8 cellular contexts compared by ENCODE assay signal in the genomic region with DNA sequence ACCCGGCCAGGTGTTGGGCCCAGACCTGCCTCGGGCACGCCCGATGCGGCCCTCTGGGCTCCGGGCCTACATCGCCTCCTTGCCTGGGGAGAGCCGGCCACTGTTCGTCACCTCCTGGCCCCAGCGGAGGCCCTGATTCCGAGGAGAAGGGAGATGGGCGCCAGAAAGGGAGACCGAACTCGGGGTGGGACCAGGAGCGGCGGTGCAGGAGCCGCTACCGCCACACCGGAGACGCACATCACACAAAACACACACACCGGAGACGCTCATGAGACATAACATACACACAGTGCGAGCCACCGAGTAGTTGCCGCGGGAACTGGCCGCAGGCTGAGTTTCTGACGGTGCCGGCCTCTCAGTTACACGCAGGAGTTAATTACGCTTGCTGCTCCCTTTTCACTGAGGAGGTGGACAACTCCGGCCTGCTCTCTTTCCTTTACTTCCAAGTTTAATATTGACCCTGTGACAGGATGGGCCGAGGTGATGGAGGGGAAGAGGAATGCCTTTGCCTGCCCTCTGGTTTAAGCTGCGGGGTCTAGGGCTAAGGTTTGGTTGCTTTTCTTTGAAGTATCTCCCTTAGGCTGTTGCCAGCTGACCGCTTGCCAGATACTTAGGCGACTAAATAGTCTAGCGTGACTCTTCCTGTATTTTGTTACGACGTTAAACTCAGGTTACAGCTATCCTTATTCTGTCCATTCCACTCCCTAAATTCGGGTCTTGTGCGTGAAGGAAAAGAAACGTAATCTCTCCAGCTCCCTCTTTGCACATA. TPM values are rescaled to one million over a fixed set of nuclear protein-coding genes. Genes with fewer than 3 reads are reported as not detected.
DNase-seq lines count a peak whose midpoint lies in the region; ATAC-seq, FAIRE-seq and TF ChIP-seq lines count a peak whose summit lies in the region.

No MANE protein-coding gene starts in this region.

- peak overlapping the region; percentile 97 for H2BK5ac ChIP-seq in H1 (ENCODE audit: low read depth, low read length)
- H2BK5ac ChIP-seq in mesenchymal stem cell (ENCODE audit: low read depth, low read length, poor library complexity, severe bottlenecking) = peak overlapping the region; percentile 90

- peak overlapping the region; percentile 86 to 87 for H3K4me2 ChIP-seq in H1 (ENCODE audit: insufficient read depth in 1 of 2, low read depth in 2 of 2, low read length in 2 of 2)
- H3K4me2 ChIP-seq in mesenchymal stem cell (ENCODE audit: low read length, poor library complexity, severe bottlenecking) = peak overlapping the region; percentile 86

- H2BK120ac ChIP-seq in H1 (replicated peaks; ENCODE audit: low read depth, low read length) (no peak overlapping the region), mesenchymal stem cell (ENCODE audit: low read depth, low read length) (peak overlapping the region; percentile 98)

- no peak for TF ChIP-seq RAD21 in H1 (IDR thresholded peaks at IDR 0.05 in 1 of 2, conservative IDR thresholded peaks at IDR 0.05 in 1 of 2; ENCODE audit: low read depth in 2 of 2, low read length in 2 of 2)

- H4K5ac ChIP-seq in H1 (ENCODE audit: insufficient read length, low read depth, low read length) = peak overlapping the region; percentile 97

- H3K23me2 ChIP-seq in H1 (ENCODE audit: low read depth, low read length) = peaks cover 4% of the 10 kb centered on the region

- H2BK12ac ChIP-seq in H1 (ENCODE audit: low read depth, low read length) (peak overlapping the region; percentile 18; the same call in 1 of the 2 replicates), mesenchymal stem cell (ENCODE audit: low read length in 2 of 2) (peak overlapping the region; percentile 46 to 54)

- H3K9ac ChIP-seq in H1 (replicated peaks in 1 of 4; ENCODE audit: extremely low read depth in 1 of 4, low read depth in 3 of 4, low read length in 3 of 4) (peak overlapping the region; percentile 96 to 98 (median 98)), mesenchymal stem cell (ENCODE audit: low read length) (peak overlapping the region; percentile 97)

- peak; percentile 71 for ATAC-seq in stimulated activated naive CD8-positive, alpha-beta T cell treated with anti-CD3 and anti-CD28 coated beads, Interleukin-15, amount 100 ng/mL, for 72 hours

- H3K14ac ChIP-seq in H1 (ENCODE audit: insufficient read length) = no peak overlapping the region
- H3K14ac ChIP-seq in mesenchymal stem cell (ENCODE audit: low read length in 2 of 2) = peak overlapping the region; percentile 93

- CTCF ChIA-PET in H1 (lab: Charles Lee; ENCODE audit: partially characterized antibody) = interaction anchor here (0.7 to 2.7 kb wide), 12 partner anchors 13 to 277 kb away, joined by 3 to 8 read pairs (median 4); partner anchors contain the start of gene TRMT10C

- peak; percentile 24 to 49; a peak in 2 of 3 replicates for TF ChIP-seq POLR2A in H1 (IDR thresholded peaks at IDR 0.05; ENCODE audit: control extremely low read depth in 1 of 2, low read depth in 2 of 2, low read length in 2 of 2)

- peaks cover 6 to 53% of the 10 kb centered on the region in 2 experiments for H3K79me2 ChIP-seq in H1 (ENCODE audit: control insufficient read depth in 1 of 2, insufficient read depth in 2 of 2, low read length in 2 of 2)

- H3K4me1 ChIP-seq in H1 (replicated peaks in 1 of 4; ENCODE audit: control insufficient read depth in 3 of 4, insufficient read depth in 4 of 4, low read length in 3 of 4) = peaks cover 0 to 3% (median 0%) of the 10 kb centered on the region in 4 experiments; a peak in 2 of 7 replicates
- peaks cover 2% of the 10 kb centered on the region for H3K4me1 ChIP-seq in mesenchymal stem cell (ENCODE audit: control insufficient read depth, insufficient read depth, low read depth, low read length)

- H2BK15ac ChIP-seq in H1 (ENCODE audit: low read length) (no peak overlapping the region), mesenchymal stem cell (ENCODE audit: low read depth, poor library complexity, severe bottlenecking) (peak overlapping the region; percentile 88)

- H3K9me3 ChIP-seq in MG63 = no peaks in the 10 kb centered on the region
- no peaks in the 10 kb centered on the region for H3K9me3 ChIP-seq in H1 (ENCODE audit: insufficient read depth in 2 of 2, low read depth in 1 of 2, low read length in 1 of 2)
- H3K9me3 ChIP-seq in mesenchymal stem cell (ENCODE audit: control insufficient read depth, low read length) = no peaks in the 10 kb centered on the region

- TF ChIP-seq EP300 in H1 (IDR thresholded peaks at IDR 0.05; ENCODE audit: borderline replicate concordance in 1 of 2, low read depth in 2 of 2, low read length in 2 of 2) = no peak

- H4K8ac ChIP-seq in H1 (ENCODE audit: extremely low read depth, insufficient read depth, low read length) (peak overlapping the region; percentile 99), mesenchymal stem cell (ENCODE audit: low read length) (peak overlapping the region; percentile 96)

- H2AFZ ChIP-seq in H1 (ENCODE audit: low read length) (peak overlapping the region; percentile 3; the same call in 1 of the 2 replicates), mesenchymal stem cell (ENCODE audit: low read depth, low read length) (peak overlapping the region; percentile 20)

- H3K4me1 Mint-ChIP-seq in HFFc6 (ENCODE audit: low read depth) = peaks cover 47% of the 10 kb centered on the region
- peaks cover 67% of the 10 kb centered on the region for H3K4me1 Mint-ChIP-seq in stimulated activated naive CD8-positive, alpha-beta T cell treated with anti-CD3 and anti-CD28 coated beads, Interleukin-15, amount 100 ng/mL, for 72 hours

- peak in 2 of 3 donors; percentile 31 to 38 for DNase-seq in stimulated activated CD4-positive, alpha-beta T cell treated with anti-CD3 and anti-CD28 coated beads, Interleukin-12 subunit alpha, Interleukin-12 subunit beta, amount 100 ng/mL, for 48 hours (ENCODE audit: low read depth in 2 of 3, low spot score in 1 of 3)
- no peak for DNase-seq in stimulated activated CD4-positive, alpha-beta T cell treated with anti-CD3 and anti-CD28 coated beads, Interleukin-12 subunit alpha, Interleukin-12 subunit beta, amount 100 ng/mL, for 4 hours
- DNase-seq in HFFc6 (peak; percentile 48), MG63 (peak; percentile 77), UCSD-AML1 (lab: John Stamatoyannopoulos, UW; ENCODE audit: unreplicated experiment) (peak; percentile 75), H1 (ENCODE audit: low read depth in 1 of 2, low spot score in 2 of 2) (peak in 1 of 2 experiments; percentile 73), mesenchymal stem cell (peak; percentile 73)
- peak; percentile 68 to 72 for DNase-seq in stimulated activated naive CD8-positive, alpha-beta T cell treated with anti-CD3 and anti-CD28 coated beads, Interleukin-15, amount 100 ng/mL, for 72 hours

- no peak overlapping the region for H2BK20ac ChIP-seq in H1 (ENCODE audit: low read length)

- peak overlapping the region; percentile 99 for H3K4me3 Mint-ChIP-seq in HFFc6
- peak overlapping the region; percentile 88 to 93 for H3K4me3 Mint-ChIP-seq in stimulated activated naive CD8-positive, alpha-beta T cell treated with anti-CD3 and anti-CD28 coated beads, Interleukin-15, amount 100 ng/mL, for 72 hours

- FAIRE-seq in H1 (lab: Jason Lieb, UNC) = no peak

- H3K56ac ChIP-seq in H1 (replicated peaks; ENCODE audit: insufficient read length, low read depth, low read length) = peak overlapping the region; percentile 67

- H3K9me3 Mint-ChIP-seq in HFFc6 = no peaks in the 10 kb centered on the region
- no peaks in the 10 kb centered on the region for H3K9me3 Mint-ChIP-seq in stimulated activated naive CD8-positive, alpha-beta T cell treated with anti-CD3 and anti-CD28 coated beads, Interleukin-15, amount 100 ng/mL, for 72 hours

- H3K79me1 ChIP-seq in H1 (ENCODE audit: low read depth, low read length) = no peaks in the 10 kb centered on the region
- no peaks in the 10 kb centered on the region for H3K79me1 ChIP-seq in mesenchymal stem cell (replicated peaks; ENCODE audit: low read length, poor library complexity, severe bottlenecking)

- 2% methylated on average over 32 of the region's 42 CpGs; no CpG with 5 or more reads in 1 of the 2 experiments for WGBS in H1 (ENCODE audit: extremely low coverage in 1 of 2, insufficient coverage in 1 of 2, insufficient read length in 1 of 2, insufficient replicate concordance in 2 of 2, low coverage in 1 of 2, low lambda C conversion rate in 2 of 2, missing lambda C conversion rate in 1 of 2), 2 experiments
- 0% methylated on average over 37 of the region's 42 CpGs for WGBS in mesenchymal stem cell

- no peak overlapping the region for H3K23ac ChIP-seq in H1 (ENCODE audit: insufficient read length)
- peak overlapping the region; percentile 70 to 98 for H3K23ac ChIP-seq in mesenchymal stem cell (ENCODE audit: low read length in 2 of 2)

- POLR2A ChIA-PET in H1 (lab: Charles Lee; ENCODE audit: partially characterized antibody) = interaction anchor here (0.6 to 5.9 kb wide), 21 partner anchors 10 to 300 kb away, joined by 3 to 60 read pairs (median 6); partner anchors contain the start of genes RPL24, SENP7, TRMT10C and ZBTB11

- H2AK5ac ChIP-seq in H1 (ENCODE audit: low read depth, low read length) (no peak overlapping the region; the same call in 1 of the 2 replicates), mesenchymal stem cell (ENCODE audit: low read length, severe bottlenecking) (peak overlapping the region; percentile 95)

- H3K4me3 ChIP-seq in MG63 = peak overlapping the region; percentile 84
- H3K4me3 ChIP-seq in H1 (ENCODE audit: extremely low read depth in 1 of 4, insufficient read depth in 2 of 4, low read depth in 3 of 4, low read length in 4 of 4) = peak overlapping the region; percentile 82 to 98 (median 91)
- H3K4me3 ChIP-seq in mesenchymal stem cell (ENCODE audit: insufficient read depth in 1 of 2, low read depth in 1 of 2, low read length in 2 of 2) = peak overlapping the region; percentile 93 to 99

- no peaks in the 10 kb centered on the region for H3K27me3 ChIP-seq in MG63
- no peaks in the 10 kb centered on the region; a peak in 1 of 7 replicates for H3K27me3 ChIP-seq in H1 (replicated peaks in 1 of 4; ENCODE audit: control insufficient read depth in 3 of 4, extremely low read depth in 1 of 4, insufficient read depth in 3 of 4, low read length in 3 of 4)
- H3K27me3 ChIP-seq in mesenchymal stem cell (ENCODE audit: control insufficient read depth in 1 of 2, insufficient read depth in 1 of 2, low read length in 2 of 2) = no peaks in the 10 kb centered on the region

- H4K91ac ChIP-seq in H1 (replicated peaks; ENCODE audit: insufficient read length, low read length) (peak overlapping the region; percentile 90), mesenchymal stem cell (ENCODE audit: low read length) (peak overlapping the region; percentile 97)

- peaks cover 4% of the 10 kb centered on the region for H3K27me3 Mint-ChIP-seq in HFFc6 (ENCODE audit: insufficient read depth)
- H3K27me3 Mint-ChIP-seq in stimulated activated naive CD8-positive, alpha-beta T cell treated with anti-CD3 and anti-CD28 coated beads, Interleukin-15, amount 100 ng/mL, for 72 hours = no peaks in the 10 kb centered on the region

- H3K27ac ChIP-seq in H1 (ENCODE audit: low read depth, low read length) (peak overlapping the region; percentile 96), mesenchymal stem cell (ENCODE audit: low read length, poor library complexity, severe bottlenecking) (peak overlapping the region; percentile 96)

- H3K36me3 ChIP-seq in MG63 (peaks cover 41% of the 10 kb centered on the region), H1 (ENCODE audit: control insufficient read depth in 2 of 4, insufficient read depth in 4 of 4, low read length in 3 of 4) (peaks cover 1 to 15% (median 4%) of the 10 kb centered on the region in 4 experiments; a peak in 4 of 8 replicates), mesenchymal stem cell (ENCODE audit: control insufficient read depth in 1 of 2, insufficient read depth in 2 of 2, low read depth in 1 of 2, low read length in 2 of 2) (peaks cover 4 to 23% of the 10 kb centered on the region in 2 experiments)

- H3K18ac ChIP-seq in H1 (ENCODE audit: extremely low read depth, low read length) (no peak overlapping the region), mesenchymal stem cell (ENCODE audit: low read depth in 1 of 2, low read length in 2 of 2) (peak overlapping the region; percentile 99 to 100)

- no peak for TF ChIP-seq CTCF in HFFc6 (IDR thresholded peaks at IDR 0.05)
- no peak for TF ChIP-seq CTCF in H1 (IDR thresholded peaks at IDR 0.05; ENCODE audit: control extremely low read depth in 1 of 3, insufficient read depth in 1 of 3, low read depth in 1 of 3, low read length in 3 of 3)

- peak overlapping the region; percentile 98 for H3K27ac Mint-ChIP-seq in HFFc6
- peak overlapping the region; percentile 99 to 100 for H3K27ac Mint-ChIP-seq in stimulated activated naive CD8-positive, alpha-beta T cell treated with anti-CD3 and anti-CD28 coated beads, Interleukin-15, amount 100 ng/mL, for 72 hours

- peak overlapping the region; percentile 16 for H3K4ac ChIP-seq in H1 (replicated peaks; ENCODE audit: insufficient read length, low read depth, low read length)
- H3K4ac ChIP-seq in mesenchymal stem cell (ENCODE audit: low read depth in 1 of 2, low read length in 2 of 2) = peak overlapping the region; percentile 96 to 99

- peaks cover 0 to 2% of the 10 kb centered on the region in 2 experiments for H4K20me1 ChIP-seq in H1 (replicated peaks in 1 of 2; ENCODE audit: control insufficient read depth in 1 of 2, insufficient read depth in 2 of 2, low read length in 2 of 2)

- H3K36me3 Mint-ChIP-seq in HFFc6 (ENCODE audit: low read depth) = peaks cover 15% of the 10 kb centered on the region

RNA-seq across cellular contexts. Expression of gene PCNP, which starts 0.6 kb away (rescaled TPM):
- total RNA-seq in HFFc6 (2021; fragmentation: NEBNext Ultra II Directional; extraction: Animal tissue kit (Norgen Biotek cat#: 25700)) = 100 to 1,000 TPM; 161 to 205 (median 180) TPM
- total RNA-seq in MG63 (2014; rRNA removed; shearing (Covaris generic); ENCODE audit: low replicate concordance) = 127 and 251 TPM in 2 replicates
- 188 and 192 TPM in 2 replicates for total RNA-seq in H1 (2021; fragmentation: NEBNext Ultra II Directional; extraction: Animal tissue kit (Norgen Biotek cat#: 25700))
- 16.4 and 29.1 TPM in 2 replicates for polyA plus RNA-seq in H1 (2011; rRNA removed)
- polyA plus RNA-seq in H1 (2011; cell fraction: cytosol; rRNA removed) = 52.1 TPM
- 8.5 TPM for polyA plus RNA-seq in H1 (2011; cell fraction: nucleus; rRNA removed)
- polyA plus RNA-seq in H1 (2012, experiment 1 of 2) = 86.8 to 152 TPM (median 95.0 TPM) in 4 replicates
- polyA plus RNA-seq in H1 (2012, experiment 2 of 2) = 13.8 TPM
- 85.8 TPM for polyA plus RNA-seq in H1 (2013, experiment 1 of 2)
- polyA plus RNA-seq in H1 (2013, experiment 2 of 2) = 85.5 TPM
- 17.0 and 18.0 TPM in 2 replicates for polyA minus RNA-seq in H1 (2011; rRNA and poly(A)+ RNA removed)
- polyA minus RNA-seq in H1 (2011; cell fraction: cytosol; rRNA and poly(A)+ RNA removed) = 21.3 TPM
- 23.9 TPM for polyA minus RNA-seq in H1 (2011; cell fraction: nucleus; rRNA and poly(A)+ RNA removed)
- polyA plus RNA-seq in mesenchymal stem cell (2013, experiment 1 of 2) = 90.4 TPM
- 93.9 TPM for polyA plus RNA-seq in mesenchymal stem cell (2013, experiment 2 of 2)

RNA-seq across cellular contexts. Expression of gene TRMT10C, which starts 12.9 kb away (rescaled TPM):
- total RNA-seq in HFFc6 (2021; fragmentation: NEBNext Ultra II Directional; extraction: Animal tissue kit (Norgen Biotek cat#: 25700)) = 10 to 100 TPM; 19.9 to 26.9 (median 22.0) TPM
- total RNA-seq in MG63 (2014; rRNA removed; shearing (Covaris generic); ENCODE audit: low replicate concordance) = 49.7 and 52.6 TPM in 2 replicates
- total RNA-seq in H1 (2021; fragmentation: NEBNext Ultra II Directional; extraction: Animal tissue kit (Norgen Biotek cat#: 25700)) = 49.4 and 55.9 TPM in 2 replicates
- 22.3 and 27.4 TPM in 2 replicates for polyA plus RNA-seq in H1 (2011; rRNA removed)
- polyA plus RNA-seq in H1 (2011; cell fraction: cytosol; rRNA removed) = 26.7 TPM
- 9.4 TPM for polyA plus RNA-seq in H1 (2011; cell fraction: nucleus; rRNA removed)
- polyA plus RNA-seq in H1 (2012, experiment 1 of 2) = 24.3 to 54.2 TPM (median 27.3 TPM) in 4 replicates
- polyA plus RNA-seq in H1 (2012, experiment 2 of 2) = 4.7 TPM
- 71.6 TPM for polyA plus RNA-seq in H1 (2013, experiment 1 of 2)
- 67.6 TPM for polyA plus RNA-seq in H1 (2013, experiment 2 of 2)
- polyA minus RNA-seq in H1 (2011; rRNA and poly(A)+ RNA removed) = 15.6 and 21.5 TPM in 2 replicates
- polyA minus RNA-seq in H1 (2011; cell fraction: cytosol; rRNA and poly(A)+ RNA removed) = 19.5 TPM
- polyA minus RNA-seq in H1 (2011; cell fraction: nucleus; rRNA and poly(A)+ RNA removed) = 19.5 TPM
- polyA plus RNA-seq in mesenchymal stem cell (2013, experiment 1 of 2) = 32.9 TPM
- polyA plus RNA-seq in mesenchymal stem cell (2013, experiment 2 of 2) = 33.6 TPM
